ENCODE assay signal across 13 cellular contexts in genomic region chr10:110147961-110148360, GRCh38. TPM values are rescaled to one million over a fixed set of nuclear protein-coding genes. Genes with fewer than 3 reads are reported as not detected.
DNase-seq lines count a peak whose midpoint lies in the region; ATAC-seq, FAIRE-seq and TF ChIP-seq lines count a peak whose summit lies in the region.
"Had no signal": no experiment of that assay in that cellular context is flagged by ENCODE, and none has a peak within 500 bp of the region (broad histone marks: within the 10 kb centered on the region; RNA-seq: fewer than 3 reads in every experiment).

No MANE protein-coding gene starts in this region.

- H3K9ac ChIP-seq in mammary epithelial cell (ENCODE audit: insufficient read depth, low read length) (no peak overlapping the region), astrocyte (ENCODE audit: low read length) (no peak overlapping the region), Karpas-422 (ENCODE audit: low read length) (no peak overlapping the region), HepG2 (ENCODE audit: insufficient read depth, low read depth, low read length) (no peak overlapping the region)

- peak overlapping the region; percentile 60 for H3K4me3 Mint-ChIP-seq in astrocyte (ENCODE audit: unreplicated experiment)
- H3K4me3 Mint-ChIP-seq: naive thymus-derived CD8-positive, alpha-beta T cell had no signal

- H3K27me3 Mint-ChIP-seq in astrocyte (ENCODE audit: low read depth, unreplicated experiment): peaks cover 19% of the 10 kb centered on the region

- H3K4me1 Mint-ChIP-seq in astrocyte (ENCODE audit: low read depth, unreplicated experiment): peaks cover 5% of the 10 kb centered on the region

- no peaks in the 10 kb centered on the region for H3K9me3 ChIP-seq in mammary epithelial cell (replicated peaks; ENCODE audit: insufficient read depth, low read length)
- H3K9me3 ChIP-seq in breast epithelium: no peaks in the 10 kb centered on the region
- H3K9me3 ChIP-seq in astrocyte (ENCODE audit: insufficient read depth, low read depth, low read length): no peaks in the 10 kb centered on the region
- no peaks in the 10 kb centered on the region for H3K9me3 ChIP-seq in Karpas-422 (ENCODE audit: low read length)
- H3K9me3 ChIP-seq in HepG2 (ENCODE audit: low read length): no peaks in the 10 kb centered on the region
- H3K9me3 ChIP-seq: left lung had no signal

- no peaks in the 10 kb centered on the region for H3K9me3 Mint-ChIP-seq in astrocyte (ENCODE audit: unreplicated experiment)
- H3K9me3 Mint-ChIP-seq: naive thymus-derived CD8-positive, alpha-beta T cell had no signal

- H4K20me1 ChIP-seq in mammary epithelial cell (ENCODE audit: insufficient read depth, low read length): no peaks in the 10 kb centered on the region
- no peaks in the 10 kb centered on the region for H4K20me1 ChIP-seq in astrocyte (ENCODE audit: insufficient read depth, low read length)
- H4K20me1 ChIP-seq in Karpas-422 (ENCODE audit: insufficient read depth, low read depth, low read length): no peaks in the 10 kb centered on the region
- no peaks in the 10 kb centered on the region for H4K20me1 ChIP-seq in HepG2 (ENCODE audit: insufficient read depth, low read length)

- H3K79me2 ChIP-seq in mammary epithelial cell (ENCODE audit: insufficient read depth, low read length): no peaks in the 10 kb centered on the region
- no peaks in the 10 kb centered on the region for H3K79me2 ChIP-seq in astrocyte (ENCODE audit: insufficient read depth, low read length)
- no peaks in the 10 kb centered on the region for H3K79me2 ChIP-seq in Karpas-422 (ENCODE audit: low read length)
- H3K79me2 ChIP-seq in HepG2 (ENCODE audit: insufficient read depth, low read length): no peaks in the 10 kb centered on the region
- H3K79me2 ChIP-seq: hepatocyte had no signal

- peak; percentile 39 for DNase-seq in mammary epithelial cell
- no peak for DNase-seq in breast epithelium (ENCODE audit: low spot score in 2 of 2)
- DNase-seq in NCI-H2171 (lab: John Stamatoyannopoulos, UW): peak; percentile 2
- DNase-seq in astrocyte (ENCODE audit: low read depth): no peak
- no peak for DNase-seq in Karpas-422
- no peak for DNase-seq in HepG2 (ENCODE audit: low spot score)
- DNase-seq in superior temporal gyrus (ENCODE audit: extremely low spot score): no peak
- DNase-seq: left lung; naive thymus-derived CD8-positive, alpha-beta T cell; stimulated activated CD4-positive, alpha-beta T cell treated with anti-CD3 and anti-CD28 coated beads, Interleukin-1b, Interleukin-23, amount 100 ng/mL, for 48 hours; T-helper 9 cell had no signal

- TF ChIP-seq EP300 in HepG2 (IDR thresholded peaks at IDR 0.05; ENCODE audit: low read depth in 2 of 2, low read length in 2 of 2) (no peak), HepG2 (CRISPR knock-in tag; IDR thresholded peaks at IDR 0.05; ENCODE audit: borderline replicate concordance) (no peak)

- H3K4me2 ChIP-seq in mammary epithelial cell (ENCODE audit: insufficient read depth, low read depth, low read length): no peak overlapping the region
- no peak overlapping the region for H3K4me2 ChIP-seq in astrocyte (ENCODE audit: low read length)
- no peak overlapping the region for H3K4me2 ChIP-seq in Karpas-422 (ENCODE audit: low read depth, low read length, poor library complexity, severe bottlenecking)
- no peak overlapping the region for H3K4me2 ChIP-seq in HepG2 (ENCODE audit: low read depth, low read length)
- H3K4me2 ChIP-seq: hepatocyte had no signal

- POLR2A ChIA-PET in HepG2 (lab: Yijun Ruan, JAX): no interaction called here

- H3K36me3 ChIP-seq in mammary epithelial cell (ENCODE audit: insufficient read depth, low read length): no peaks in the 10 kb centered on the region
- H3K36me3 ChIP-seq in breast epithelium: no peaks in the 10 kb centered on the region
- no peaks in the 10 kb centered on the region for H3K36me3 ChIP-seq in astrocyte (ENCODE audit: insufficient read depth, low read length)
- no peaks in the 10 kb centered on the region for H3K36me3 ChIP-seq in Karpas-422 (ENCODE audit: insufficient read depth, low read length)
- no peaks in the 10 kb centered on the region for H3K36me3 ChIP-seq in HepG2 (replicated peaks in 1 of 2; ENCODE audit: control insufficient read depth in 1 of 2, insufficient read depth in 2 of 2, low read length in 2 of 2)
- H3K36me3 ChIP-seq: left lung had no signal

- H3K27me3 ChIP-seq in mammary epithelial cell (ENCODE audit: insufficient read depth, low read length): no peaks in the 10 kb centered on the region
- H3K27me3 ChIP-seq in breast epithelium: no peaks in the 10 kb centered on the region
- peaks cover 3% of the 10 kb centered on the region for H3K27me3 ChIP-seq in astrocyte (ENCODE audit: insufficient read depth, low read length)
- H3K27me3 ChIP-seq in Karpas-422 (ENCODE audit: low read length): no peaks in the 10 kb centered on the region
- H3K27me3 ChIP-seq in HepG2 (ENCODE audit: control insufficient read depth in 1 of 2, insufficient read depth in 2 of 2, low read length in 2 of 2): peaks cover 2 to 38% of the 10 kb centered on the region in 2 experiments; a peak in 3 of 5 replicates
- H3K27me3 ChIP-seq: hepatocyte had no signal

- intact Hi-C loops in mammary epithelial cell (cut with micrococcal nuclease): no loop called here
- intact Hi-C loops in breast epithelium (cut with DNase I; ENCODE audit: low total_unique reads): loop anchor here (10.0 kb wide), 2 partner anchors 57 to 127 kb away; partner anchors contain the start of gene MXI1
- intact Hi-C loops in HepG2 (cut with micrococcal nuclease; ENCODE audit: unreplicated experiment): no loop called here

- TF ChIP-seq RAD21 in HepG2 (CRISPR knock-in tag; IDR thresholded peaks at IDR 0.05): no peak

- no peak for FAIRE-seq in astrocyte (lab: Jason Lieb, UNC)
- no peak for FAIRE-seq in HepG2 (lab: Jason Lieb, UNC)

- H3K4me1 ChIP-seq in mammary epithelial cell (ENCODE audit: insufficient read depth, low read length) (no peaks in the 10 kb centered on the region), breast epithelium (no peaks in the 10 kb centered on the region), astrocyte (ENCODE audit: insufficient read depth, low read length) (no peaks in the 10 kb centered on the region), Karpas-422 (ENCODE audit: low read length) (no peaks in the 10 kb centered on the region), HepG2 (ENCODE audit: insufficient read depth, low read length) (no peaks in the 10 kb centered on the region)

- TF ChIP-seq POLR2A in breast epithelium (IDR thresholded peaks at IDR 0.05) (no peak), HepG2 (IDR thresholded peaks at IDR 0.05; ENCODE audit: insufficient read depth in 1 of 2, low read depth in 2 of 2, low read length in 2 of 2) (no peak)

- H3K36me3 Mint-ChIP-seq in astrocyte (ENCODE audit: low read depth, unreplicated experiment): peaks cover 8% of the 10 kb centered on the region
- H3K36me3 Mint-ChIP-seq: naive thymus-derived CD8-positive, alpha-beta T cell had no signal

- ATAC-seq in HepG2 (no peak), HG03095 (IDR thresholded peaks at IDR 0.05; ENCODE audit: unreplicated experiment) (no peak)
- ATAC-seq: left lung; naive thymus-derived CD8-positive, alpha-beta T cell had no signal

- dilution Hi-C loops in mammary epithelial cell (cut with HindIII; ENCODE audit: low sequenced_read_pairs): loop anchor here (25.0 kb wide), 1 partner anchor 139 kb away; no protein-coding TSS in a partner anchor

- H3K9me2 ChIP-seq in Karpas-422 (replicated peaks; ENCODE audit: insufficient read depth, low read length): no peaks in the 10 kb centered on the region

- H3K4me3 ChIP-seq in mammary epithelial cell (replicated peaks in 1 of 3; ENCODE audit: insufficient read depth in 1 of 3, low read depth in 2 of 3, low read length in 3 of 3) (no peak overlapping the region), breast epithelium (no peak overlapping the region), astrocyte (ENCODE audit: insufficient read depth, low read depth, low read length) (no peak overlapping the region), Karpas-422 (ENCODE audit: low read length) (no peak overlapping the region), HepG2 (replicated peaks in 1 of 3; ENCODE audit: insufficient read depth in 1 of 3, low read depth in 2 of 3, low read length in 3 of 3) (no peak overlapping the region)
- H3K4me3 ChIP-seq: hepatocyte, left lung had no signal

- BruUV-seq in mammary epithelial cell (replicated peaks; lab: Mats Ljungman, UMichigan) (no TSS peak), HepG2 (replicated peaks; lab: Mats Ljungman, UMichigan) (no TSS peak)

- peak overlapping the region; percentile 77 for H3K27ac Mint-ChIP-seq in astrocyte (ENCODE audit: unreplicated experiment)

- WGBS in mammary epithelial cell (ENCODE audit: low coverage, missing lambda C conversion rate): 63% methylated on average over 8 of the region's 8 CpGs
- WGBS in HepG2 (ENCODE audit: low lambda C conversion rate): 7% methylated on average over 4 of the region's 8 CpGs

- no peak for TF ChIP-seq CTCF in mammary epithelial cell (conservative IDR thresholded peaks at IDR 0.05 in 1 of 2, IDR thresholded peaks at IDR 0.05 in 1 of 2; ENCODE audit: extremely low read depth in 1 of 2, insufficient read depth in 1 of 2, low read depth in 1 of 2, low read length in 2 of 2)
- TF ChIP-seq CTCF in breast epithelium (IDR thresholded peaks at IDR 0.05): no peak
- no peak for TF ChIP-seq CTCF in astrocyte (IDR thresholded peaks at IDR 0.05; ENCODE audit: insufficient read depth, low read depth, low read length)
- TF ChIP-seq CTCF in HepG2 (CRISPR knock-in tag; IDR thresholded peaks at IDR 0.05): no peak

- H3K27ac ChIP-seq in mammary epithelial cell (ENCODE audit: insufficient read depth, low read depth, low read length) (no peak overlapping the region), breast epithelium (no peak overlapping the region), astrocyte (ENCODE audit: low read depth, low read length) (no peak overlapping the region), Karpas-422 (ENCODE audit: low read length) (no peak overlapping the region), HepG2 (ENCODE audit: extremely low read length, insufficient read depth, low read length) (no peak overlapping the region)
- H3K27ac ChIP-seq: hepatocyte, left lung had no signal

- H2AFZ ChIP-seq in mammary epithelial cell (ENCODE audit: low read depth, low read length): no peak overlapping the region
- no peak overlapping the region for H2AFZ ChIP-seq in astrocyte (ENCODE audit: low read depth, low read length)
- no peak overlapping the region for H2AFZ ChIP-seq in Karpas-422 (ENCODE audit: low read length)
- no peak overlapping the region for H2AFZ ChIP-seq in HepG2 (ENCODE audit: low read length)
- H2AFZ ChIP-seq: hepatocyte had no signal

- CTCF ChIA-PET in mammary epithelial cell (lab: Charles Lee; ENCODE audit: low non-redundant PET): interaction anchor here (0.6 kb wide), 1 partner anchor 692 kb away, joined by 4 read pairs; no protein-coding TSS in a partner anchor
- CTCF ChIA-PET in HepG2 (lab: Yijun Ruan, JAX; ENCODE audit: low intra/inter-chr PET ratio, low total read pairs): no interaction called here

- in situ Hi-C loops in mammary epithelial cell (cut with MboI; ENCODE audit: low sequenced_read_pairs in 2 of 2) (loop anchor here in 1 of 2 donors (25.0 kb wide), 1 partner anchor 414 kb away; the partner anchor contains the start of gene SMC3), HepG2 (cut with HindIII; ENCODE audit: extremely low pct_ligation_motif_present, low pct_unique_long_range_greater_than_20kb) (no loop called here)

RNA-seq across cellular contexts. Expression of gene MXI1, which starts 59.4 kb away (rescaled TPM):
- total RNA-seq in mammary epithelial cell (10 to 100 TPM; 17.0 to 19.3 TPM), breast epithelium (100 to 1,000 TPM in 1 of 3 donors, 10 to 100 TPM in 2; 75.4 to 137 (median 79.5) TPM), astrocyte (31.5 and 35.4 TPM in 2 replicates), HepG2 (2016; rRNA removed; fragmentation: Illumina TruSeq; extraction: Trizol) (6.6 and 10.1 TPM in 2 replicates)
- polyA plus RNA-seq in mammary epithelial cell (10.5 TPM), HepG2 (2011; rRNA removed) (22.0 and 22.2 TPM in 2 replicates)
- 10.4 TPM for polyA minus RNA-seq in mammary epithelial cell
- total RNA-seq in Karpas-422 (2014; rRNA removed; shearing (Covaris generic); ENCODE audit: low replicate concordance): 12.0 and 19.8 TPM in 2 replicates
- 4.5 and 5.3 TPM in 2 replicates for total RNA-seq in HepG2 (2016; cell fraction: cytosol; rRNA removed; fragmentation: Illumina TruSeq; extraction: Trizol; ENCODE audit: low read depth)
- total RNA-seq in HepG2 (2016; cell fraction: insoluble cytoplasmic fraction; rRNA removed; fragmentation: Illumina TruSeq; extraction: Trizol): 6.8 TPM in 2 replicates
- 12.9 and 14.7 TPM in 2 replicates for total RNA-seq in HepG2 (2016; cell fraction: membrane; rRNA removed; fragmentation: Illumina TruSeq; extraction: Trizol)
- 5.4 and 5.6 TPM in 2 replicates for total RNA-seq in HepG2 (2016; cell fraction: nucleus; rRNA removed; fragmentation: Illumina TruSeq; extraction: Trizol)
- polyA plus RNA-seq in HepG2 (2011; cell fraction: cytosol; rRNA removed): 13.1 and 16.9 TPM in 2 replicates
- polyA plus RNA-seq in HepG2 (2011; cell fraction: nucleus; rRNA removed): 9.3 and 11.4 TPM in 2 replicates
- 39.3 and 44.8 TPM in 2 replicates for polyA plus RNA-seq in HepG2 (2012)
- polyA plus RNA-seq in HepG2 (2016; cell fraction: cytosol; fragmentation: Illumina TruSeq; extraction: Trizol; ENCODE audit: low read depth): 6.1 and 7.9 TPM in 2 replicates
- 7.9 and 8.0 TPM in 2 replicates for polyA plus RNA-seq in HepG2 (2016; cell fraction: insoluble cytoplasmic fraction; fragmentation: Illumina TruSeq; extraction: Trizol; ENCODE audit: low read depth)
- polyA plus RNA-seq in HepG2 (2016; cell fraction: membrane; fragmentation: Illumina TruSeq; extraction: Trizol; ENCODE audit: low read depth): 12.7 and 14.2 TPM in 2 replicates
- polyA plus RNA-seq in HepG2 (2016; cell fraction: nucleus; fragmentation: Illumina TruSeq; extraction: Trizol; ENCODE audit: insufficient read depth, low read depth): 16.1 and 16.4 TPM in 2 replicates
- polyA minus RNA-seq in HepG2 (2011; rRNA and poly(A)+ RNA removed; ENCODE audit: low replicate concordance): 12.4 and 19.6 TPM in 2 replicates
- polyA minus RNA-seq in HepG2 (2011; cell fraction: cytosol; rRNA and poly(A)+ RNA removed): 23.8 and 27.6 TPM in 2 replicates
- 25.0 and 35.5 TPM in 2 replicates for polyA minus RNA-seq in HepG2 (2011; cell fraction: nucleus; rRNA and poly(A)+ RNA removed)

Comparison
In these comparisons a context has a peak if more than half of its experiments do, and no peak if none do; other contexts are left out.
1. DNase-seq: peak in mammary epithelial cell (single experiment) and NCI-H2171 (single experiment); none in breast epithelium (0 of 2), astrocyte (single experiment), Karpas-422 (single experiment), HepG2 (single experiment) and superior temporal gyrus (single experiment).